ENCODE assay signal across 17 cellular contexts in the genomic region with DNA sequence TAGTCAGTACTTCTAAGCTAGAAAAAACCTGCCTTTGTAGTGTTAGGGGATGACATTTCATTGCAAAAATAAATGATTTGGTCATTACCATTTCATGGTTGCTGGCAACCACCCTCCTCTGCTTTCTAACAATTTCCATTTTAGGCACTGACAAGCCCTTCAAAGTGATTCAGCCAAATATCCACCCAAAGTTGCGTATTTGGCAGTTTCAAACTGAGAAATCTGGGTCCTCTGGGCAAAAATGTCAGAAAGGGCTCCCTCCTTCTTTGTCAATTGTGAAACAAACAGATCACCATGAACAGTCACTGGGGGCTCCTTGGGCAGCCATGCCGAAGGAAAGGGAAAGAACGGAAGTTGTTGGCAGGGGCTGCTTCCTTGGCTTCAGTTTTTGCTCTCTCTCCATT. TPM values are rescaled to one million over a fixed set of nuclear protein-coding genes. Genes with fewer than 3 reads are reported as not detected.
DNase-seq lines count a peak whose midpoint lies in the region; ATAC-seq lines count a peak whose summit lies in the region.
"Had no signal": no experiment of that assay in that cellular context is flagged by ENCODE, and none has a peak within 500 bp of the region (broad histone marks: within the 10 kb centered on the region; RNA-seq: fewer than 3 reads in every experiment).

No MANE protein-coding gene starts in this region.

- H3K4me1 Mint-ChIP-seq in activated T-helper 1 cell treated with anti-CD3 and anti-CD28 coated beads, Interleukin-12 subunit alpha, Interleukin-12 subunit beta, Interleukin-2, Interleukin-4 antibody, amounts not matched to agents 30 ng/mL and 10 ng/mL and 1 ng/mL, durations not matched to agents 14 hours and 24 hours and 36 hours (ENCODE audit: low read depth): peaks cover 27% of the 10 kb centered on the region
- H3K4me1 Mint-ChIP-seq: T-cell had no signal

- H3K27ac Mint-ChIP-seq in activated T-helper 1 cell treated with anti-CD3 and anti-CD28 coated beads, Interleukin-12 subunit alpha, Interleukin-12 subunit beta, Interleukin-2, Interleukin-4 antibody, amounts not matched to agents 30 ng/mL and 10 ng/mL and 1 ng/mL, durations not matched to agents 14 hours and 24 hours and 36 hours: peak overlapping the region; percentile 44
- H3K27ac Mint-ChIP-seq: T-cell had no signal

- peaks cover 5% of the 10 kb centered on the region for H3K27me3 Mint-ChIP-seq in activated T-helper 1 cell treated with anti-CD3 and anti-CD28 coated beads, Interleukin-12 subunit alpha, Interleukin-12 subunit beta, Interleukin-2, Interleukin-4 antibody, amounts not matched to agents 30 ng/mL and 10 ng/mL and 1 ng/mL, durations not matched to agents 14 hours and 24 hours and 36 hours (ENCODE audit: insufficient read depth)

- intact Hi-C loops in activated T-helper 1 cell treated with anti-CD3 and anti-CD28 coated beads, Interleukin-12 subunit alpha, Interleukin-12 subunit beta, Interleukin-2, Interleukin-4 antibody, amounts not matched to agents 30 ng/mL and 10 ng/mL and 1 ng/mL, durations not matched to agents 14 hours and 24 hours and 36 hours (cut with micrococcal nuclease): loop anchor here (1.0 to 10.0 kb wide), 2 partner anchors 9 to 89 kb away; no protein-coding TSS in a partner anchor
- intact Hi-C loops in right cardiac atrium (cut with DNase I): no loop called here
- intact Hi-C loops in aorta (cut with DNase I): no loop called here

- H3K27me3 ChIP-seq in right cardiac atrium (ENCODE audit: control insufficient read depth, insufficient read depth): no peaks in the 10 kb centered on the region
- H3K27me3 ChIP-seq in aorta (ENCODE audit: control insufficient read depth in 1 of 2, insufficient read depth in 2 of 2, low read length in 1 of 2): no peaks in the 10 kb centered on the region

- 18% methylated on average over 3 of the region's 3 CpGs for WGBS in right cardiac atrium
- 6 to 34% methylated on average over 3 of the region's 3 CpGs for whole genome bisulfite sequencing in aorta, 2 donors

- H3K36me3 Mint-ChIP-seq in activated T-helper 1 cell treated with anti-CD3 and anti-CD28 coated beads, Interleukin-12 subunit alpha, Interleukin-12 subunit beta, Interleukin-2, Interleukin-4 antibody, amounts not matched to agents 30 ng/mL and 10 ng/mL and 1 ng/mL, durations not matched to agents 14 hours and 24 hours and 36 hours (ENCODE audit: low read depth): no peaks in the 10 kb centered on the region
- H3K36me3 Mint-ChIP-seq: T-cell had no signal

- H3K4me1 ChIP-seq in right cardiac atrium (ENCODE audit: control insufficient read depth, insufficient read depth, low read length) (peaks cover 11% of the 10 kb centered on the region), aorta (ENCODE audit: control insufficient read depth in 1 of 2, insufficient read depth in 2 of 2, low read length in 2 of 2) (peaks cover 3 to 6% of the 10 kb centered on the region in 2 donors)

- H3K27ac ChIP-seq in right cardiac atrium (ENCODE audit: low read length) (no peak overlapping the region), aorta (ENCODE audit: low read depth in 1 of 2, low read length in 2 of 2) (peak overlapping the region in 1 of 2 donors; percentile 51)
- H3K27ac ChIP-seq: BLaER1 treated with 17β-estradiol and CSF1 and Interleukin-3, amounts not matched to agents 10 nM and 100 nM; WERI-Rb-1 had no signal

- no peak overlapping the region for H3K4me3 ChIP-seq in right cardiac atrium (ENCODE audit: low read length)
- no peak overlapping the region for H3K4me3 ChIP-seq in aorta (ENCODE audit: low read length in 2 of 2)
- H3K4me3 ChIP-seq: BLaER1 treated with 17β-estradiol and CSF1 and Interleukin-3, amounts not matched to agents 10 nM and 100 nM had no signal

- peak; percentile 5 for DNase-seq in stimulated activated CD4-positive, alpha-beta T cell treated with anti-CD3 and anti-CD28 coated beads, Interleukin-15, amount 100 ng/mL, for 24 hours
- DNase-seq in stimulated activated CD4-positive, alpha-beta T cell treated with anti-CD3 and anti-CD28 coated beads, Interleukin-12 subunit alpha, Interleukin-12 subunit beta, amount 100 ng/mL, for 4 hours: no peak
- DNase-seq in activated T-helper 1 cell treated with anti-CD3 and anti-CD28 coated beads, Interleukin-12 subunit alpha, Interleukin-12 subunit beta, Interleukin-2, Interleukin-4 antibody, amounts not matched to agents 30 ng/mL and 10 ng/mL and 1 ng/mL, durations not matched to agents 14 hours and 24 hours and 36 hours (ENCODE audit: low spot score): no peak
- DNase-seq in right cardiac atrium (peak; percentile 44 to 67 (median 55)), aorta (no peak), G401 (ENCODE audit: low spot score) (no peak)
- DNase-seq: GF-D8; KBM-7; NCI-H2081 treated with DMSO at 0.1 percent for 48 hours; NCI-H524 treated with DMSO at 0.1 percent for 48 hours; stimulated activated CD4-positive, alpha-beta T cell treated with anti-CD3 and anti-CD28 coated beads, Interleukin-2, amount 100 ng/mL, for 24 hours; T-cell; WERI-Rb-1 had no signal

- no peaks in the 10 kb centered on the region for H3K9me3 ChIP-seq in right cardiac atrium (ENCODE audit: control insufficient read depth, low read length)
- H3K9me3 ChIP-seq in aorta (ENCODE audit: control insufficient read depth, low read length): no peaks in the 10 kb centered on the region

- no peaks in the 10 kb centered on the region for H3K9me3 Mint-ChIP-seq in activated T-helper 1 cell treated with anti-CD3 and anti-CD28 coated beads, Interleukin-12 subunit alpha, Interleukin-12 subunit beta, Interleukin-2, Interleukin-4 antibody, amounts not matched to agents 30 ng/mL and 10 ng/mL and 1 ng/mL, durations not matched to agents 14 hours and 24 hours and 36 hours
- H3K9me3 Mint-ChIP-seq: T-cell had no signal

- no peak overlapping the region for H3K4me3 Mint-ChIP-seq in activated T-helper 1 cell treated with anti-CD3 and anti-CD28 coated beads, Interleukin-12 subunit alpha, Interleukin-12 subunit beta, Interleukin-2, Interleukin-4 antibody, amounts not matched to agents 30 ng/mL and 10 ng/mL and 1 ng/mL, durations not matched to agents 14 hours and 24 hours and 36 hours
- H3K4me3 Mint-ChIP-seq: T-cell had no signal

- H3K36me3 ChIP-seq in aorta (ENCODE audit: control insufficient read depth in 1 of 2, insufficient read depth in 2 of 2, low read length in 1 of 2): no peaks in the 10 kb centered on the region
- H3K36me3 ChIP-seq: BLaER1 treated with 17β-estradiol and CSF1 and Interleukin-3, amounts not matched to agents 10 nM and 100 nM; WERI-Rb-1 had no signal

- in situ Hi-C loops in G401 (cut with HindIII; ENCODE audit: low sequenced_read_pairs): no loop called here

- ATAC-seq in right cardiac atrium (peak; percentile 55 to 74), aorta (ENCODE audit: low FRiP score) (peak; percentile 59), HG03442 (IDR thresholded peaks at IDR 0.05; ENCODE audit: unreplicated experiment) (no peak)
- ATAC-seq: left lobe of liver, T-cell had no signal

RNA-seq across cellular contexts. Expression of gene PLAC1, which starts 33.0 kb away (rescaled TPM):
- total RNA-seq in activated T-helper 1 cell treated with anti-CD3 and anti-CD28 coated beads, Interleukin-12 subunit alpha, Interleukin-12 subunit beta, Interleukin-2, Interleukin-4 antibody, amounts not matched to agents 30 ng/mL and 10 ng/mL and 1 ng/mL, durations not matched to agents 14 hours and 24 hours and 36 hours: not detected in 2 replicates
- not detected for total RNA-seq in right cardiac atrium
- not detected for polyA plus RNA-seq in right cardiac atrium
- total RNA-seq in aorta: not detected
- under 1 TPM in 1 of 2 donors, not detected in 1; 0.10 TPM for polyA plus RNA-seq in aorta
- total RNA-seq in G401 (2014; rRNA removed; shearing (Covaris generic)): 0.47 TPM in 1 of 2 replicates, not detected in the other
- total RNA-seq: left lobe of liver, mucosa of gallbladder, T-cell had no signal

Comparison
In these comparisons a context has a peak if more than half of its experiments do, and no peak if none do; other contexts are left out.
1. DNase-seq: peak in stimulated activated CD4-positive, alpha-beta T cell treated with anti-CD3 and anti-CD28 coated beads, Interleukin-15, amount 100 ng/mL, for 24 hours (single experiment) and right cardiac atrium (3 of 3); none in stimulated activated CD4-positive, alpha-beta T cell treated with anti-CD3 and anti-CD28 coated beads, Interleukin-12 subunit alpha, Interleukin-12 subunit beta, amount 100 ng/mL, for 4 hours (single experiment), activated T-helper 1 cell treated with anti-CD3 and anti-CD28 coated beads, Interleukin-12 subunit alpha, Interleukin-12 subunit beta, Interleukin-2, Interleukin-4 antibody, amounts not matched to agents 30 ng/mL and 10 ng/mL and 1 ng/mL, durations not matched to agents 14 hours and 24 hours and 36 hours (single experiment), aorta (0 of 2) and G401 (single experiment).